Comparison of ENCODE assay signal across 8 cellular contexts in the genomic region with DNA sequence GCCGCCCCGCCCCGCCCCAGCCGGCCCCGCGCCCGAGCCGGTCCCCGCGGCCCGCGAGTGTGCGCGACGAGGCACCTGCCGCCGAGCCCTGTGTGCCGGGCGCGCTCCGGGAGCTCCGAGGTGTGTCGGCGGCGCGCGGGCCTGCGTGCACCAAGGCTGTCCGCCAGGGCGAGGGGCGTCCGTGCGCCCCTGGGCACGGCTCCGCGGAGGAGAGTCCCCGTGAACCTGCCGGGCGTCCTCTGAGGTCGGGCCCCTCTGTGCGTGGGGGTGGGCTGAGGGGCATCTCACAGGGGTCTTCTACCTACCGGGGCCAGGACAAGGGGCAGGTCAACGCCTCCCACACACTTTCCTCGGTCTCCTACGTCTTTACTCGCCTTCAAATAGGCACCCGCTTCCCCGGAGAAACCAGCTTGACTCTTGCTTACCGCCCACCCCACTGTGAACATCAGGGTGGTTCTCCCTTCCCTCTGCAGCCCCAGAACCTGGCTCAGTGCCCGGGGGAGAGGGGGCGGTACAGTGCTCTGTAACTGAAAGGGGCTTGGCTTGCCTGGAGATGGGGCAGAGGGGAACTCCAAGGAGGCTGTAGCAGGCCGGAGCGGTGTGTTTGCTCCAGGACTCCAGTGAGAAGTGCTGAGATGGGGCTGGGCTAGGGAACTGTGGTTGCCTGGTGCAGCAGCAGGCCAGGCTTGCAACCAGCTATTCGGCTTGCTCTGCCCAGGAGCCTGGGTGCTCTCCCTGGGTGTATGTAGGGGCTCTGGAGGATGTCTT. TPM values are rescaled to one million over a fixed set of nuclear protein-coding genes. Genes with fewer than 3 reads are reported as not detected.
A peak's percentile ranks its signal among the peaks of the same experiment; 100 is the strongest.
DNase-seq lines count a peak whose midpoint lies in the region; ATAC-seq and TF ChIP-seq lines count a peak whose summit lies in the region.

A gene (minus strand): TSS at position 94 of the 768 bp plus-strand sequence. CDS start 175 bp downstream, outside the sequence.

- DNase-seq in Daoy (ENCODE audit: low read depth) (peak; percentile 75), HFFc6 (no peak), NCI-H2227 treated with DMSO at 0.1 percent for 48 hours (lab: John Stamatoyannopoulos, UW) (peak; percentile 58), dorsolateral prefrontal cortex (peak in 3 of 10 donors; percentile 44 to 61 (median 55)), mucosa of descending colon (peak; percentile 51 to 81 (median 76)), occipital lobe (lab: John Stamatoyannopoulos, UW) (no peak)
- peak; percentile 56 for DNase-seq in activated CD4-positive, alpha-beta T cell treated with anti-CD3 and anti-CD28 coated beads, Interleukin-2, amount 10 ng/mL, durations not matched to agents 7 days and 5 days
- DNase-seq in stimulated activated effector memory CD8-positive, alpha-beta T cell treated with anti-CD3 and anti-CD28 coated beads, Interleukin-12 subunit alpha, Interleukin-12 subunit beta, amount 100 ng/mL, for 72 hours (ENCODE audit: low spot score in 2 of 2), result peak; percentile 69 to 95

- intact Hi-C loops in dorsolateral prefrontal cortex (cut with DNase I), result loop anchor here (1.0 to 10.0 kb wide), 5 partner anchors 22 to 437 kb away; a partner anchor contains a TSS
- intact Hi-C loops in mucosa of descending colon (cut with DNase I, micrococcal nuclease), result no loop called here

- peaks cover 0 to 17% (median 0%) of the 10 kb centered on the region in 45 donors for H3K27me3 ChIP-seq in dorsolateral prefrontal cortex

- H3K27ac Mint-ChIP-seq in HFFc6, result peak within 1 kb of the TSS; percentile 61
- H3K27ac Mint-ChIP-seq in activated CD4-positive, alpha-beta T cell treated with anti-CD3 and anti-CD28 coated beads, Interleukin-2, amount 10 ng/mL, durations not matched to agents 7 days and 5 days, result peak within 1 kb of the TSS; percentile 98
- H3K27ac Mint-ChIP-seq in stimulated activated effector memory CD8-positive, alpha-beta T cell treated with anti-CD3 and anti-CD28 coated beads, Interleukin-12 subunit alpha, Interleukin-12 subunit beta, amount 100 ng/mL, for 72 hours, result peak within 1 kb of the TSS; percentile 95

- peaks cover 46% of the 10 kb centered on the region for H3K4me1 Mint-ChIP-seq in HFFc6 (ENCODE audit: low read depth)
- peaks cover 64% of the 10 kb centered on the region for H3K4me1 Mint-ChIP-seq in activated CD4-positive, alpha-beta T cell treated with anti-CD3 and anti-CD28 coated beads, Interleukin-2, amount 10 ng/mL, durations not matched to agents 7 days and 5 days
- H3K4me1 Mint-ChIP-seq in stimulated activated effector memory CD8-positive, alpha-beta T cell treated with anti-CD3 and anti-CD28 coated beads, Interleukin-12 subunit alpha, Interleukin-12 subunit beta, amount 100 ng/mL, for 72 hours, result peaks cover 67% of the 10 kb centered on the region

- H3K27ac ChIP-seq in dorsolateral prefrontal cortex, result peak within 1 kb of the TSS in 53 of 59 donors; percentile 10 to 88 (median 73)

- H3K36me3 ChIP-seq in mucosa of descending colon (ENCODE audit: low read depth), result peaks cover 9% of the 10 kb centered on the region

- no peak for TF ChIP-seq CTCF in HFFc6 (IDR thresholded peaks at IDR 0.05)
- no peak for TF ChIP-seq CTCF in dorsolateral prefrontal cortex (IDR thresholded peaks at IDR 0.05 in 54 of 56, conservative IDR thresholded peaks at IDR 0.05 in 2 of 56; ENCODE audit: low read depth in 1 of 56, partially characterized antibody in 56 of 56)
- TF ChIP-seq CTCF in mucosa of descending colon (IDR thresholded peaks at IDR 0.05), result peak; percentile 9

- peak within 1 kb of the TSS; percentile 28 to 100 (median 98) for H3K4me3 ChIP-seq in dorsolateral prefrontal cortex
- peak within 1 kb of the TSS; percentile 28 for H3K4me3 ChIP-seq in mucosa of descending colon

- no peaks in the 10 kb centered on the region for H3K9me3 Mint-ChIP-seq in HFFc6
- no peaks in the 10 kb centered on the region for H3K9me3 Mint-ChIP-seq in activated CD4-positive, alpha-beta T cell treated with anti-CD3 and anti-CD28 coated beads, Interleukin-2, amount 10 ng/mL, durations not matched to agents 7 days and 5 days
- no peaks in the 10 kb centered on the region for H3K9me3 Mint-ChIP-seq in stimulated activated effector memory CD8-positive, alpha-beta T cell treated with anti-CD3 and anti-CD28 coated beads, Interleukin-12 subunit alpha, Interleukin-12 subunit beta, amount 100 ng/mL, for 72 hours

- CTCF ChIA-PET in activated CD4-positive, alpha-beta T cell treated with anti-CD3 and anti-CD28 coated beads, Interleukin-2, amount 10 ng/mL, durations not matched to agents 7 days and 5 days (lab: Charles Lee), result interaction anchor here (0.6 to 3.0 kb wide), 34 partner anchors 8 to 503 kb away, joined by 3 to 64 read pairs (median 5); a partner anchor contains a TSS

- peaks cover 29% of the 10 kb centered on the region for H3K4me1 ChIP-seq in mucosa of descending colon (ENCODE audit: low read depth)

- no peaks in the 10 kb centered on the region; the same call in none of the 2 replicates for H3K27me3 Mint-ChIP-seq in HFFc6 (ENCODE audit: insufficient read depth)
- H3K27me3 Mint-ChIP-seq in activated CD4-positive, alpha-beta T cell treated with anti-CD3 and anti-CD28 coated beads, Interleukin-2, amount 10 ng/mL, durations not matched to agents 7 days and 5 days, result no peaks in the 10 kb centered on the region

- peak; percentile 40 for ATAC-seq in mucosa of descending colon
- ATAC-seq in stimulated activated effector memory CD8-positive, alpha-beta T cell treated with anti-CD3 and anti-CD28 coated beads, Interleukin-12 subunit alpha, Interleukin-12 subunit beta, amount 100 ng/mL, for 72 hours, result peak; percentile 64

- H3K4me3 Mint-ChIP-seq in HFFc6, result peak within 1 kb of the TSS; percentile 90
- peak within 1 kb of the TSS; percentile 94 for H3K4me3 Mint-ChIP-seq in activated CD4-positive, alpha-beta T cell treated with anti-CD3 and anti-CD28 coated beads, Interleukin-2, amount 10 ng/mL, durations not matched to agents 7 days and 5 days
- peak within 1 kb of the TSS; percentile 93 for H3K4me3 Mint-ChIP-seq in stimulated activated effector memory CD8-positive, alpha-beta T cell treated with anti-CD3 and anti-CD28 coated beads, Interleukin-12 subunit alpha, Interleukin-12 subunit beta, amount 100 ng/mL, for 72 hours

- peaks cover 21% of the 10 kb centered on the region for H3K36me3 Mint-ChIP-seq in HFFc6 (ENCODE audit: low read depth)
- H3K36me3 Mint-ChIP-seq in activated CD4-positive, alpha-beta T cell treated with anti-CD3 and anti-CD28 coated beads, Interleukin-2, amount 10 ng/mL, durations not matched to agents 7 days and 5 days (ENCODE audit: low read depth), result peaks cover 27% of the 10 kb centered on the region
- H3K36me3 Mint-ChIP-seq in stimulated activated effector memory CD8-positive, alpha-beta T cell treated with anti-CD3 and anti-CD28 coated beads, Interleukin-12 subunit alpha, Interleukin-12 subunit beta, amount 100 ng/mL, for 72 hours, result peaks cover 78% of the 10 kb centered on the region

- POLR2A ChIA-PET in activated CD4-positive, alpha-beta T cell treated with anti-CD3 and anti-CD28 coated beads, Interleukin-2, amount 10 ng/mL, durations not matched to agents 7 days and 5 days (lab: Charles Lee), result interaction anchor here (2.5 kb wide), 1 partner anchor 59 kb away, joined by 17 read pairs; no protein-coding TSS in a partner anchor

- H3K9me3 ChIP-seq in mucosa of descending colon, result no peaks in the 10 kb centered on the region

RNA-seq across cellular contexts. Expression of the gene that starts here (rescaled TPM):
- total RNA-seq in Daoy (2014; rRNA removed; shearing (Covaris generic)), result 0.86 and 1.2 TPM in 2 replicates
- 1 to 10 TPM; 1.3 to 3.0 (median 2.1) TPM for total RNA-seq in HFFc6 (2021; fragmentation: NEBNext Ultra II Directional; extraction: Animal tissue kit (Norgen Biotek cat#: 25700))
- total RNA-seq in activated CD4-positive, alpha-beta T cell treated with anti-CD3 and anti-CD28 coated beads, Interleukin-2, amount 10 ng/mL, durations not matched to agents 7 days and 5 days, result 10 to 100 TPM; 16.3 to 17.2 TPM
- 10 to 100 TPM in 38 of 120 experiments, 1 to 10 TPM in 82; 4.0 to 15.8 (median 8.8) TPM for total RNA-seq in dorsolateral prefrontal cortex
- 1 to 10 TPM; 3.8 to 7.9 (median 5.6) TPM for total RNA-seq in mucosa of descending colon
- total RNA-seq in occipital lobe, result 6.4 TPM

Comparison
In these comparisons a context has a peak if more than half of its experiments do, and no peak if none do; other contexts are left out.
1. DNase-seq: peak in Daoy (single experiment), NCI-H2227 treated with DMSO at 0.1 percent for 48 hours (single experiment), activated CD4-positive, alpha-beta T cell treated with anti-CD3 and anti-CD28 coated beads, Interleukin-2, amount 10 ng/mL, durations not matched to agents 7 days and 5 days (single experiment), mucosa of descending colon (3 of 3) and stimulated activated effector memory CD8-positive, alpha-beta T cell treated with anti-CD3 and anti-CD28 coated beads, Interleukin-12 subunit alpha, Interleukin-12 subunit beta, amount 100 ng/mL, for 72 hours (2 of 2); none in HFFc6 (single experiment) and occipital lobe (single experiment).
2. intact Hi-C loops: an anchor here in dorsolateral prefrontal cortex (1.0 to 10.0 kb wide); none called in mucosa of descending colon.
3. Peak in every context shown above with its lines, with median percentiles within 50 percentile points of each other: H3K27ac Mint-ChIP-seq and H3K4me3 Mint-ChIP-seq.